ENCODE assay signal across 8 cellular contexts in the genomic region with DNA sequence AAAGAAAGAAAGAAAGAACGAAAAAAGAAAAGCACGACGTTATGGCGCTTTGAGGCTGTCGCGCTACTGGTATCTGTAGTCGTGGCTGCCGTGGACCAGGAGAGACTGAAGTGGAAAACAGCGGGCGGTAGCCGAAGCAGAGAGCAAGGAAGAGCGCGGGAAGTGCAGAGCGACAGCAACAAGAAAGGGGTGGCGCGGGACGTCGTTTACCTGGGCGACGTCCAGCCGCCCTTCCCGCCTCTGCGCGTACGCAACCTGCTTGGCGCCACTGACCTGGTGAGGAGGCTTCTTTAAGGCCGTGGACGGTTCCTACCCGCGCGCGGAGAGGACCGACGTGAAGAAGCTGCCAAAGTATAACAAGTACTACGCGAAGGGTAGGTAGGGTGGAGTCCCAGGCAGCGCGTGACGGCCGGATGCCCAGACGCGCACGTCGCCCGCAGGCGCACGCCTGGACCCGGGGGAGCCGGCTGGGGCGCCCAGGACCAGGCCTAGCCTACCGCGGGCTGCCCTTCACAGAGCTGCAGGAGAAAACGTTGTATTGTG. TPM values are rescaled to one million over a fixed set of nuclear protein-coding genes. Genes with fewer than 3 reads are reported as not detected.
DNase-seq lines count a peak whose midpoint lies in the region; ATAC-seq and TF ChIP-seq lines count a peak whose summit lies in the region.

No MANE protein-coding gene starts in this region.

- peaks cover 32% of the 10 kb centered on the region for H3K4me1 Mint-ChIP-seq in activated naive CD4-positive, alpha-beta T cell treated with anti-CD3 and anti-CD28 coated beads for 36 hours (ENCODE audit: low read depth)

- CTCF ChIA-PET in RWPE1 (lab: Yijun Ruan, JAX) = interaction anchor here (0.6 to 2.1 kb wide), 2 partner anchors 87 to 357 kb away, joined by 3 to 8 read pairs; a partner anchor contains a TSS
- CTCF ChIA-PET in activated naive CD4-positive, alpha-beta T cell treated with anti-CD3 and anti-CD28 coated beads for 36 hours (lab: Charles Lee) = interaction anchor here (0.7 to 2.6 kb wide), 3 partner anchors 88 to 199 kb away, joined by 3 to 24 read pairs (median 4); a partner anchor contains a TSS

- H3K4me3 Mint-ChIP-seq in activated naive CD4-positive, alpha-beta T cell treated with anti-CD3 and anti-CD28 coated beads for 36 hours = peak overlapping the region; percentile 88

- peak; percentile 67 for DNase-seq in RWPE1 (ENCODE audit: low spot score)
- DNase-seq in activated naive CD4-positive, alpha-beta T cell treated with anti-CD3 and anti-CD28 coated beads for 36 hours = peak; percentile 75
- DNase-seq in hepatic stellate cell (ENCODE audit: low spot score) = peak; percentile 26
- DNase-seq in stimulated activated CD4-positive, alpha-beta T cell treated with anti-CD3 and anti-CD28 coated beads, Interleukin-15, amount 100 ng/mL, for 48 hours (ENCODE audit: low read depth in 2 of 2) = peak; percentile 28 to 59
- DNase-seq in D341Med (ENCODE audit: low spot score) = no peak
- DNase-seq in NCI-H446 treated with DMSO at 0.1 percent for 48 hours (lab: John Stamatoyannopoulos, UW) = no peak

- TF ChIP-seq CTCF in RWPE1 (conservative IDR thresholded peaks at IDR 0.05; ENCODE audit: low read depth) = no peak

- no peaks in the 10 kb centered on the region for H3K27me3 Mint-ChIP-seq in activated naive CD4-positive, alpha-beta T cell treated with anti-CD3 and anti-CD28 coated beads for 36 hours (ENCODE audit: low read depth)

- TF ChIP-seq POLR2A in GM18505 (IDR thresholded peaks at IDR 0.05; ENCODE audit: borderline replicate concordance, extremely low read depth, insufficient read depth, insufficient read length) = peak; percentile 55

- POLR2A ChIA-PET in RWPE1 (lab: Yijun Ruan, JAX; ENCODE audit: low non-redundant PET) = interaction anchor here (0.7 to 1.8 kb wide), 3 partner anchors 87 to 201 kb away, joined by 3 to 9 read pairs (median 3); a partner anchor contains a TSS

- ATAC-seq in GM18505 (IDR thresholded peaks at IDR 0.05; ENCODE audit: unreplicated experiment) = peak; percentile 99
- peak; percentile 96 for ATAC-seq in HG02870 (IDR thresholded peaks at IDR 0.05; ENCODE audit: unreplicated experiment)

- peak overlapping the region; percentile 87 for H3K27ac Mint-ChIP-seq in activated naive CD4-positive, alpha-beta T cell treated with anti-CD3 and anti-CD28 coated beads for 36 hours

- peak overlapping the region; percentile 74 for H3K27ac ChIP-seq in RWPE1

- no peaks in the 10 kb centered on the region for H3K36me3 Mint-ChIP-seq in activated naive CD4-positive, alpha-beta T cell treated with anti-CD3 and anti-CD28 coated beads for 36 hours (ENCODE audit: low read depth)

- H3K9me3 Mint-ChIP-seq in activated naive CD4-positive, alpha-beta T cell treated with anti-CD3 and anti-CD28 coated beads for 36 hours = no peaks in the 10 kb centered on the region

- intact Hi-C loops in activated naive CD4-positive, alpha-beta T cell treated with anti-CD3 and anti-CD28 coated beads for 36 hours (cut with micrococcal nuclease) = loop anchor here (1.0 to 10.0 kb wide), 7 partner anchors 84 to 1532 kb away; a partner anchor contains a TSS

RNA-seq across cellular contexts. Expression of a gene that starts 15.4 kb away (rescaled TPM):
- 1 to 10 TPM; 5.4 TPM for total RNA-seq in activated naive CD4-positive, alpha-beta T cell treated with anti-CD3 and anti-CD28 coated beads for 36 hours

Comparison
In these comparisons a context has a peak if more than half of its experiments do, and no peak if none do; other contexts are left out.
1. DNase-seq: peak in RWPE1 (single experiment), activated naive CD4-positive, alpha-beta T cell treated with anti-CD3 and anti-CD28 coated beads for 36 hours (single experiment), hepatic stellate cell (single experiment) and stimulated activated CD4-positive, alpha-beta T cell treated with anti-CD3 and anti-CD28 coated beads, Interleukin-15, amount 100 ng/mL, for 48 hours (2 of 2); none in D341Med (single experiment) and NCI-H446 treated with DMSO at 0.1 percent for 48 hours (single experiment).